4 cellular contexts compared by ENCODE assay signal in genomic region chr1:64250472-64250871, GRCh38. TPM values are rescaled to one million over a fixed set of nuclear protein-coding genes. Genes with fewer than 3 reads are reported as not detected.
"Had no signal": no experiment of that assay in that cellular context is flagged by ENCODE, and none has a peak within 500 bp of the region (broad histone marks: within the 10 kb centered on the region; RNA-seq: fewer than 3 reads in every experiment).

No MANE protein-coding gene starts in this region.

RNA-seq across cellular contexts. Expression of gene UBE2U, which starts 47.0 kb away (rescaled TPM):
- total RNA-seq: LHCN-M2, M059J, MCF 10A, NCI-H460 had no signal
